Comparison of ENCODE assay signal across 8 cellular contexts in the genomic region with DNA sequence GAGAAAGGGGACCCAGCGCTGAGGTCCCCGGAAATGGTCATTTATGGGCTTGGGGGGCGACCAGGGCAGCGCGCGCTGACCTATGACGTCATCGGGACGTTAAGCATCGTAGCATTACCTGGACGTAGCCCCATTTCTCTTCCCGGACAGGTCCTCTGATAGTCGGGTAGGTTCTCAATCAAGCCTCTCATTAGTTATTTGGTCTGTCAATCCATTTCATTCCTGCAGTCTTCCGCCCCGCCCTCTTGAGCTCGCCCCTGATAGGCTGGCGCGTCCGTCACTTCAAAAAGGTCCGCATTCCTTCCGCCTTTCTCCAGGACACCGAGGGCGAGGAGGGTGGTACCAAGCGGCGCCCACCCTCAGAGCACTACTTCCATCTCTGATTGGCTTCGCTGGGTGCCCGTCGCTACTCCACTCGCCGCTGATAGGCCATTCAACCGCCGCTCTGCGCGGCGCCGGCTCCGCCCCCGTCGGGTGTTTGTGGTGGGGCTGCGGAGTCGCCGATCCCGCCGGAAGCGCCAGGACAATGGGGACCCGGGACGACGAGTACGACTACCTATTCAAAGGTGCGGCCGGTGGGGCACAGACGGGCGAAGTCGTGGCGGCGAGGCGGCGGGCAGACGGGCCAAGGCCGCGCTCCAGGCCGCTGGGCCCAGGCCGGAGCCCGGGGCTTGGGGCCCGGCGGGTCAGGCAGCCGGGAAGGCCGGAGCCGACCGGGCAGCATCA. TPM values are rescaled to one million over a fixed set of nuclear protein-coding genes. Genes with fewer than 3 reads are reported as not detected.
A peak's percentile ranks its signal among the peaks of the same experiment; 100 is the strongest.
DNase-seq lines count a peak whose midpoint lies in the region; ATAC-seq, FAIRE-seq and TF ChIP-seq lines count a peak whose summit lies in the region.

A gene (plus strand): TSS at position 470 of the 726 bp plus-strand sequence. CDS start 57 bp downstream, at position 527.

- H3K9ac ChIP-seq in adipocyte (ENCODE audit: low read length): peak within 1 kb of the TSS; percentile 99

- DNase-seq in NCI-H1436 (lab: John Stamatoyannopoulos, UW) (peak; percentile 99), T follicular helper cell (ENCODE audit: low read depth) (peak; percentile 97), adipocyte (ENCODE audit: low read depth) (peak; percentile 100), Right ventricle myocardium superior (peak; percentile 100), pancreas (peak; percentile 93 to 100 (median 99)), tibial artery (peak; percentile 100)

- peak within 1 kb of the TSS; percentile 100 for H3K27ac ChIP-seq in pancreas
- H3K27ac ChIP-seq in tibial artery: peak within 1 kb of the TSS; percentile 99 to 100

- TF ChIP-seq CTCF in GM12875 (IDR thresholded peaks at IDR 0.05; ENCODE audit: borderline replicate concordance, insufficient read depth, low read depth, low read length) (no peak), pancreas (IDR thresholded peaks at IDR 0.05) (no peak), tibial artery (IDR thresholded peaks at IDR 0.05) (peak in 1 of 2 experiments; percentile 22)

- peak; percentile 95 for FAIRE-seq in pancreas (lab: Jason Lieb, UNC)

- H3K9me3 ChIP-seq in adipocyte (ENCODE audit: control insufficient read depth, low read length) (no peaks in the 10 kb centered on the region), pancreas (no peaks in the 10 kb centered on the region), tibial artery (no peaks in the 10 kb centered on the region)

- ATAC-seq in HG02798 (IDR thresholded peaks at IDR 0.05; ENCODE audit: poor library complexity, unreplicated experiment): peak; percentile 95
- peak; percentile 91 for ATAC-seq in Right ventricle myocardium superior (ENCODE audit: poor library complexity)
- peak; percentile 81 to 88 (median 84) for ATAC-seq in pancreas

- intact Hi-C loops in Right ventricle myocardium superior (cut with DNase I) (no loop called here), pancreas (cut with DNase I) (no loop called here), tibial artery (cut with DNase I; ENCODE audit: low total_unique reads) (loop anchor here (2.0 kb wide), 1 partner anchor 27 kb away; no protein-coding TSS in a partner anchor)

- H3K27me3 ChIP-seq in adipocyte (replicated peaks; ENCODE audit: control insufficient read depth, insufficient read depth, low read length): no peaks in the 10 kb centered on the region
- H3K27me3 ChIP-seq in pancreas: no peaks in the 10 kb centered on the region
- no peaks in the 10 kb centered on the region for H3K27me3 ChIP-seq in tibial artery

- H3K36me3 ChIP-seq in adipocyte (ENCODE audit: control insufficient read depth, insufficient read depth, low read length, severe bottlenecking) (no peaks in the 10 kb centered on the region), pancreas (no peaks in the 10 kb centered on the region), tibial artery (peaks cover 0 to 11% (median 10%) of the 10 kb centered on the region in 3 donors)

- WGBS in pancreas, 2 donors: 0% methylated on average over 65 to 70 of the region's 70 CpGs

- H3K4me3 ChIP-seq in GM12875 (ENCODE audit: low read depth, low read length): peak within 1 kb of the TSS; percentile 75
- H3K4me3 ChIP-seq in adipocyte (ENCODE audit: low read length): peak within 1 kb of the TSS; percentile 97
- H3K4me3 ChIP-seq in pancreas: peak within 1 kb of the TSS; percentile 74 to 95 (median 90)
- peak within 1 kb of the TSS; percentile 84 to 92 for H3K4me3 ChIP-seq in tibial artery

- H3K4me1 ChIP-seq in adipocyte (ENCODE audit: control insufficient read depth, insufficient read depth, low read length) (peaks cover 37% of the 10 kb centered on the region), pancreas (peaks cover 40 to 61% (median 59%) of the 10 kb centered on the region in 3 donors), tibial artery (peaks cover 4 to 49% (median 41%) of the 10 kb centered on the region in 4 donors)

RNA-seq across cellular contexts. Expression of the gene that starts here (rescaled TPM):
- total RNA-seq in Right ventricle myocardium superior (136 TPM), pancreas (10 to 100 TPM; 52.1 to 75.2 (median 56.8) TPM)
- 100 to 1,000 TPM in 1 of 2 donors, 10 to 100 TPM in 1; 84.6 to 107 TPM for polyA plus RNA-seq in pancreas

Comparison
In these comparisons a context has a peak if more than half of its experiments do, and no peak if none do; other contexts are left out.
1. Peak in every context shown above with its lines: DNase-seq, ATAC-seq, H3K4me3 ChIP-seq and H3K27ac ChIP-seq.